Comparison of ENCODE assay signal across 11 cellular contexts in the genomic region with DNA sequence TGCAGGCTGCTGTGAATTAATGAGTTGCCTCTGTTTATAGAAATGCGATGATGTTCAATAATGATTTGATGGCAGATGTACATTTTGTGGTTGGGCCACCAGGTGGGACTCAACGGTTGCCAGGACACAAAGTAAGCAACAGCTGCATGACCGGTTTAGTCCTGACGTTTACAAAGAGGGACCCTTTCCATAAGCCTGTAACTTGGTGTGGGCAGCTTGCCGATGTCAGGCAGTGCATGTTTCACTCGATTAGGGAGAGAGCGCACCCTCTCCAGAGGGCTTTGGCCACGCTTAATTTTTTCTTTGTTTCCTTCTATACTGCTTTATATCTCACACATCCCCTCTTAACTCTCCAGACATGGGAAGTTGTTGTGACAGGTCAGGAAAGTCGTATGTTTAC. TPM values are rescaled to one million over a fixed set of nuclear protein-coding genes. Genes with fewer than 3 reads are reported as not detected.
DNase-seq lines count a peak whose midpoint lies in the region; ATAC-seq, FAIRE-seq and TF ChIP-seq lines count a peak whose summit lies in the region.
"Had no signal": no experiment of that assay in that cellular context is flagged by ENCODE, and none has a peak within 500 bp of the region (broad histone marks: within the 10 kb centered on the region; RNA-seq: fewer than 3 reads in every experiment).

No MANE protein-coding gene starts in this region.

- H2BK120ac ChIP-seq in H1 (replicated peaks; ENCODE audit: low read depth, low read length), result no peak overlapping the region

- no peak overlapping the region for H3K56ac ChIP-seq in H1 (replicated peaks; ENCODE audit: insufficient read length, low read depth, low read length)

- H3K36me3 Mint-ChIP-seq in naive B cell, result peaks cover 0 to 4% of the 10 kb centered on the region in 2 donors
- no peaks in the 10 kb centered on the region for H3K36me3 Mint-ChIP-seq in activated naive CD4-positive, alpha-beta T cell treated with anti-CD3 and anti-CD28 coated beads for 36 hours (ENCODE audit: low read depth)
- H3K36me3 Mint-ChIP-seq: IgD-negative memory B cell had no signal

- H3K14ac ChIP-seq in H1 (ENCODE audit: insufficient read length), result no peak overlapping the region

- H2BK15ac ChIP-seq in H1 (ENCODE audit: low read length), result no peak overlapping the region

- POLR2A ChIA-PET in H1 (lab: Charles Lee; ENCODE audit: partially characterized antibody), result no interaction called here

- H3K27ac ChIP-seq in BLaER1 treated with 17β-estradiol and CSF1 and Interleukin-3, amounts not matched to agents 10 nM and 100 nM, result no peak overlapping the region
- H3K27ac ChIP-seq in H1 (ENCODE audit: low read depth, low read length) (0 out of 2 replicates have a peak overlapping the region, but pooled peaks have one; percentile 4), aorta (ENCODE audit: low read depth in 1 of 2, low read length in 2 of 2) (no peak overlapping the region)

- TF ChIP-seq CTCF in H1 (IDR thresholded peaks at IDR 0.05; ENCODE audit: control extremely low read depth in 1 of 3, insufficient read depth in 1 of 3, low read depth in 1 of 3, low read length in 3 of 3), result no peak

- peak overlapping the region in 2 of 11 experiments; percentile 18 to 19; a peak in 1 of 22 replicates for H3K9ac ChIP-seq in BLaER1 treated with 17β-estradiol and CSF1 and Interleukin-3, amounts not matched to agents 10 nM and 100 nM
- H3K9ac ChIP-seq in H1 (replicated peaks in 1 of 4; ENCODE audit: extremely low read depth in 1 of 4, low read depth in 3 of 4, low read length in 3 of 4), result no peak overlapping the region

- peaks cover 0 to 83% of the 10 kb centered on the region in 2 experiments; a peak in 3 of 4 replicates for H3K79me2 ChIP-seq in H1 (ENCODE audit: control insufficient read depth in 1 of 2, insufficient read depth in 2 of 2, low read length in 2 of 2)

- peak overlapping the region in 4 of 6 donors; percentile 5 to 37 (median 20) for H3K27ac Mint-ChIP-seq in naive B cell
- no peak overlapping the region for H3K27ac Mint-ChIP-seq in activated naive CD4-positive, alpha-beta T cell treated with anti-CD3 and anti-CD28 coated beads for 36 hours
- H3K27ac Mint-ChIP-seq: IgD-negative memory B cell had no signal

- 81% methylated on average over 9 of the region's 9 CpGs; no CpG with 5 or more reads in 1 of the 2 experiments for WGBS in H1 (ENCODE audit: extremely low coverage in 1 of 2, insufficient coverage in 1 of 2, insufficient read length in 1 of 2, insufficient replicate concordance in 2 of 2, low coverage in 1 of 2, low lambda C conversion rate in 2 of 2, missing lambda C conversion rate in 1 of 2), 2 experiments
- WGBS in aorta, 2 donors, result 42 to 44% methylated on average over 9 of the region's 9 CpGs

- H2BK5ac ChIP-seq in H1 (ENCODE audit: low read depth, low read length), result no peak overlapping the region

- H2AK5ac ChIP-seq in H1 (ENCODE audit: low read depth, low read length), result no peak overlapping the region

- no peak overlapping the region for H3K4me3 ChIP-seq in BLaER1 treated with 17β-estradiol and CSF1 and Interleukin-3, amounts not matched to agents 10 nM and 100 nM
- no peak overlapping the region for H3K4me3 ChIP-seq in H1 (ENCODE audit: extremely low read depth in 1 of 4, insufficient read depth in 2 of 4, low read depth in 3 of 4, low read length in 4 of 4)
- peak overlapping the region in 1 of 2 donors; percentile 30 for H3K4me3 ChIP-seq in aorta (ENCODE audit: low read length in 2 of 2)

- peaks cover 0 to 48% (median 0%) of the 10 kb centered on the region in 11 experiments; a peak in 6 of 22 replicates for H4K20me1 ChIP-seq in BLaER1 treated with 17β-estradiol and CSF1 and Interleukin-3, amounts not matched to agents 10 nM and 100 nM
- peaks cover 2 to 10% of the 10 kb centered on the region in 2 experiments for H4K20me1 ChIP-seq in H1 (replicated peaks in 1 of 2; ENCODE audit: control insufficient read depth in 1 of 2, insufficient read depth in 2 of 2, low read length in 2 of 2)

- peak overlapping the region; percentile 24 to 70 (median 55); a peak in 21 of 22 replicates for H3K4me2 ChIP-seq in BLaER1 treated with 17β-estradiol and CSF1 and Interleukin-3, amounts not matched to agents 10 nM and 100 nM
- no peak overlapping the region for H3K4me2 ChIP-seq in H1 (ENCODE audit: insufficient read depth in 1 of 2, low read depth in 2 of 2, low read length in 2 of 2)

- TF ChIP-seq POLR2A in H1 (IDR thresholded peaks at IDR 0.05; ENCODE audit: control extremely low read depth in 1 of 2, low read depth in 2 of 2, low read length in 2 of 2), result no peak

- no peaks in the 10 kb centered on the region for H3K27me3 ChIP-seq in BLaER1 treated with 17β-estradiol and CSF1 and Interleukin-3, amounts not matched to agents 10 nM and 100 nM
- H3K27me3 ChIP-seq in H1 (replicated peaks in 1 of 4; ENCODE audit: control insufficient read depth in 3 of 4, extremely low read depth in 1 of 4, insufficient read depth in 3 of 4, low read length in 3 of 4) (no peaks in the 10 kb centered on the region), aorta (ENCODE audit: control insufficient read depth in 1 of 2, insufficient read depth in 2 of 2, low read length in 1 of 2) (no peaks in the 10 kb centered on the region)
- H3K27me3 ChIP-seq: BE2C had no signal

- H3K4me1 Mint-ChIP-seq in naive B cell, result peaks cover 17 to 21% (median 20%) of the 10 kb centered on the region in 3 donors
- H3K4me1 Mint-ChIP-seq in activated naive CD4-positive, alpha-beta T cell treated with anti-CD3 and anti-CD28 coated beads for 36 hours (ENCODE audit: low read depth), result peaks cover 3% of the 10 kb centered on the region
- H3K4me1 Mint-ChIP-seq: IgD-negative memory B cell had no signal

- H2BK20ac ChIP-seq in H1 (ENCODE audit: low read length), result no peak overlapping the region

- no peak overlapping the region for H3K23ac ChIP-seq in H1 (ENCODE audit: insufficient read length)

- DNase-seq in NCI-H2081 (lab: John Stamatoyannopoulos, UW), result peak; percentile 89 to 96
- DNase-seq in H1 (ENCODE audit: low read depth in 1 of 2, low spot score in 2 of 2), result no peak
- peak; percentile 6 for DNase-seq in naive B cell
- no peak for DNase-seq in activated naive CD4-positive, alpha-beta T cell treated with anti-CD3 and anti-CD28 coated beads for 36 hours
- no peak for DNase-seq in aorta
- DNase-seq in 8988T, result no peak
- DNase-seq: BE2C had no signal

- intact Hi-C loops in activated naive CD4-positive, alpha-beta T cell treated with anti-CD3 and anti-CD28 coated beads for 36 hours (cut with micrococcal nuclease), result no loop called here
- intact Hi-C loops in aorta (cut with DNase I), result no loop called here

- H3K4me3 Mint-ChIP-seq in naive B cell, result peak overlapping the region in 6 of 8 donors; percentile 13 to 94 (median 80)
- no peak overlapping the region for H3K4me3 Mint-ChIP-seq in activated naive CD4-positive, alpha-beta T cell treated with anti-CD3 and anti-CD28 coated beads for 36 hours
- H3K4me3 Mint-ChIP-seq: IgD-negative memory B cell had no signal

- CTCF ChIA-PET in H1 (lab: Charles Lee; ENCODE audit: partially characterized antibody), result interaction anchor here (0.6 to 1.5 kb wide), 5 partner anchors 9 to 93 kb away, joined by 3 to 9 read pairs (median 3); no protein-coding TSS in a partner anchor
- CTCF ChIA-PET in activated naive CD4-positive, alpha-beta T cell treated with anti-CD3 and anti-CD28 coated beads for 36 hours (lab: Charles Lee), result no interaction called here

- no peaks in the 10 kb centered on the region; the same call in 1 of the 2 replicates for H3K79me1 ChIP-seq in H1 (ENCODE audit: low read depth, low read length)

- no peak overlapping the region for H3K4ac ChIP-seq in H1 (replicated peaks; ENCODE audit: insufficient read length, low read depth, low read length)

- no peak overlapping the region for H2BK12ac ChIP-seq in H1 (ENCODE audit: low read depth, low read length)

- H3K18ac ChIP-seq in H1 (ENCODE audit: extremely low read depth, low read length), result no peak overlapping the region

- ATAC-seq in naive B cell (ENCODE audit: low read depth in 2 of 2), result peak; percentile 38 to 39
- ATAC-seq in aorta (ENCODE audit: low FRiP score), result no peak
- no peak for ATAC-seq in GM21717 (IDR thresholded peaks at IDR 0.05; ENCODE audit: unreplicated experiment)

- peaks cover 0 to 8% (median 4%) of the 10 kb centered on the region in 11 experiments; a peak in 7 of 22 replicates for H3K9me3 ChIP-seq in BLaER1 treated with 17β-estradiol and CSF1 and Interleukin-3, amounts not matched to agents 10 nM and 100 nM (replicated peaks in 1 of 11)
- H3K9me3 ChIP-seq in H1 (ENCODE audit: insufficient read depth in 2 of 2, low read depth in 1 of 2, low read length in 1 of 2), result no peaks in the 10 kb centered on the region
- no peaks in the 10 kb centered on the region for H3K9me3 ChIP-seq in aorta (ENCODE audit: control insufficient read depth, low read length)
- H3K9me3 ChIP-seq: BE2C had no signal

- H4K91ac ChIP-seq in H1 (replicated peaks; ENCODE audit: insufficient read length, low read length), result no peak overlapping the region

- TF ChIP-seq RAD21 in H1 (IDR thresholded peaks at IDR 0.05 in 1 of 2, conservative IDR thresholded peaks at IDR 0.05 in 1 of 2; ENCODE audit: low read depth in 2 of 2, low read length in 2 of 2), result no peak

- H3K27me3 Mint-ChIP-seq in naive B cell, result no peaks in the 10 kb centered on the region
- no peaks in the 10 kb centered on the region for H3K27me3 Mint-ChIP-seq in activated naive CD4-positive, alpha-beta T cell treated with anti-CD3 and anti-CD28 coated beads for 36 hours (ENCODE audit: low read depth)
- H3K27me3 Mint-ChIP-seq: IgD-negative memory B cell had no signal

- no peak overlapping the region for H4K8ac ChIP-seq in H1 (ENCODE audit: extremely low read depth, insufficient read depth, low read length)

- FAIRE-seq in H1 (lab: Jason Lieb, UNC), result no peak
- FAIRE-seq: urothelium cell line had no signal

- H3K4me1 ChIP-seq in BLaER1 treated with 17β-estradiol and CSF1 and Interleukin-3, amounts not matched to agents 10 nM and 100 nM, result peaks cover 14 to 29% (median 20%) of the 10 kb centered on the region in 10 experiments; a peak in 19 of 20 replicates
- peaks cover 0 to 5% (median 1%) of the 10 kb centered on the region in 4 experiments; a peak in 3 of 7 replicates for H3K4me1 ChIP-seq in H1 (replicated peaks in 1 of 4; ENCODE audit: control insufficient read depth in 3 of 4, insufficient read depth in 4 of 4, low read length in 3 of 4)
- H3K4me1 ChIP-seq in aorta (ENCODE audit: control insufficient read depth in 1 of 2, insufficient read depth in 2 of 2, low read length in 2 of 2), result no peaks in the 10 kb centered on the region
- H3K4me1 ChIP-seq: BE2C had no signal

- no peak for TF ChIP-seq EP300 in H1 (IDR thresholded peaks at IDR 0.05; ENCODE audit: borderline replicate concordance in 1 of 2, low read depth in 2 of 2, low read length in 2 of 2)

- H3K36me3 ChIP-seq in BLaER1 treated with 17β-estradiol and CSF1 and Interleukin-3, amounts not matched to agents 10 nM and 100 nM, result peaks cover 15 to 45% (median 30%) of the 10 kb centered on the region in 11 experiments
- H3K36me3 ChIP-seq in H1 (ENCODE audit: control insufficient read depth in 2 of 4, insufficient read depth in 4 of 4, low read length in 3 of 4), result peaks cover 2 to 32% (median 12%) of the 10 kb centered on the region in 4 experiments; a peak in 6 of 8 replicates
- peaks cover 0 to 9% of the 10 kb centered on the region in 2 donors for H3K36me3 ChIP-seq in aorta (ENCODE audit: control insufficient read depth in 1 of 2, insufficient read depth in 2 of 2, low read length in 1 of 2)
- H3K36me3 ChIP-seq: BE2C had no signal

- no peaks in the 10 kb centered on the region for H3K23me2 ChIP-seq in H1 (ENCODE audit: low read depth, low read length)

- H3K9me3 Mint-ChIP-seq in naive B cell, result peaks cover 0 to 2% (median 0%) of the 10 kb centered on the region in 7 donors
- no peaks in the 10 kb centered on the region for H3K9me3 Mint-ChIP-seq in activated naive CD4-positive, alpha-beta T cell treated with anti-CD3 and anti-CD28 coated beads for 36 hours

- no peak overlapping the region for H2AFZ ChIP-seq in H1 (ENCODE audit: low read length)

- H4K5ac ChIP-seq in H1 (ENCODE audit: insufficient read length, low read depth, low read length), result no peak overlapping the region

RNA-seq across cellular contexts. Expression of a gene that starts 1.4 kb away (rescaled TPM):
- 45.5 and 47.7 TPM in 2 replicates for total RNA-seq in H1 (2021; fragmentation: NEBNext Ultra II Directional; extraction: Animal tissue kit (Norgen Biotek cat#: 25700))
- polyA plus RNA-seq in H1 (2011; rRNA removed) (29.2 and 36.7 TPM in 2 replicates), naive B cell (ENCODE audit: low read depth in 6 of 6) (1 to 10 TPM in 5 of 6 donors, under 1 TPM in 1; 0.45 to 3.3 (median 2.3) TPM), aorta (1 to 10 TPM; 5.1 to 9.5 TPM)
- 34.9 TPM for polyA plus RNA-seq in H1 (2011; cell fraction: cytosol; rRNA removed)
- polyA plus RNA-seq in H1 (2011; cell fraction: nucleus; rRNA removed), result 36.1 TPM
- polyA plus RNA-seq in H1 (2012, experiment 1 of 2), result 23.9 to 42.5 TPM (median 34.6 TPM) in 4 replicates
- polyA plus RNA-seq in H1 (2012, experiment 2 of 2), result 4.5 TPM
- polyA plus RNA-seq in H1 (2013, experiment 1 of 2), result 15.2 TPM
- 15.6 TPM for polyA plus RNA-seq in H1 (2013, experiment 2 of 2)
- 104 and 139 TPM in 2 replicates for polyA minus RNA-seq in H1 (2011; rRNA and poly(A)+ RNA removed)
- polyA minus RNA-seq in H1 (2011; cell fraction: cytosol; rRNA and poly(A)+ RNA removed), result 29.4 TPM
- 67.6 TPM for polyA minus RNA-seq in H1 (2011; cell fraction: nucleus; rRNA and poly(A)+ RNA removed)
- 1 to 10 TPM; 7.2 to 8.2 TPM for total RNA-seq in activated naive CD4-positive, alpha-beta T cell treated with anti-CD3 and anti-CD28 coated beads for 36 hours
- 10 to 100 TPM; 25.0 to 25.6 TPM for total RNA-seq in aorta
- polyA plus RNA-seq: IgD-negative memory B cell had no signal

Comparison
In these comparisons a context has a peak if more than half of its experiments do, and no peak if none do; other contexts are left out.
1. H3K4me2 ChIP-seq: peak in BLaER1 treated with 17β-estradiol and CSF1 and Interleukin-3, amounts not matched to agents 10 nM and 100 nM (11 of 11); none in H1 (0 of 2).
2. DNase-seq: peak in NCI-H2081 (2 of 2) and naive B cell (single experiment); none in H1 (0 of 2), activated naive CD4-positive, alpha-beta T cell treated with anti-CD3 and anti-CD28 coated beads for 36 hours (single experiment), aorta (0 of 2) and 8988T (single experiment).
3. ATAC-seq: peak in naive B cell (2 of 2); none in aorta (single experiment) and GM21717 (single experiment).